In the genomic region with DNA sequence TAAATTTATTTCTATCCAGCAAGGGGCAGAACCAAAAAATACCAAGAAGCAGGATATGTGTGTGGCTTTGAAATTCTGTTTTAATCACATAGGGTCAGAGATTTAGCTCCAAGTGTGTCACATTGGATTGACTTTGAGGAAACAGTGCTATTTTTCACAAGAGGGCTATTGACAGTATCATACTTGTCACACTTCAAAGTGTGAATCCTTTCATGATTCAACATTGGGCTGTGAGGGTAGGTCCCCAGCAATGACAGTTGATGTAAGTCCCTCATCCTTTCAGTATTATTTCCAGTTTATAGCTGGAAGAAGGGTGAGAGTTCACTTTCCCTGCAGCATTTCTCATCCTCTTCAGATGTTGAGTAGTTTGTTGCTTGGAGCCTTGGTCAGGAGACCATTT, we compare ENCODE assay signal across 22 cellular contexts. TPM values are rescaled to one million over a fixed set of nuclear protein-coding genes. Genes with fewer than 3 reads are reported as not detected.
DNase-seq lines count a peak whose midpoint lies in the region; ATAC-seq and TF ChIP-seq lines count a peak whose summit lies in the region.
"Had no signal": no experiment of that assay in that cellular context is flagged by ENCODE, and none has a peak within 500 bp of the region (broad histone marks: within the 10 kb centered on the region; RNA-seq: fewer than 3 reads in every experiment).

No MANE protein-coding gene starts in this region.

- no peak for TF ChIP-seq CTCF in heart left ventricle (IDR thresholded peaks at IDR 0.05)
- TF ChIP-seq CTCF in glutamatergic neuron (IDR thresholded peaks at IDR 0.05; ENCODE audit: partially characterized antibody, unreplicated experiment): no peak

- no peak overlapping the region for H3K4me3 ChIP-seq in right cardiac atrium (ENCODE audit: low read length)
- no peak overlapping the region for H3K4me3 ChIP-seq in heart left ventricle

- POLR2A ChIA-PET in activated CD4-positive, alpha-beta T cell treated with anti-CD3 and anti-CD28 coated beads for 36 hours (lab: Charles Lee): interaction anchor here (0.5 to 1.2 kb wide), 3 partner anchors 11 to 15 kb away, joined by 3 to 4 read pairs (median 3); no protein-coding TSS in a partner anchor

- H3K36me3 Mint-ChIP-seq in activated CD4-positive, alpha-beta T cell treated with anti-CD3 and anti-CD28 coated beads for 36 hours (ENCODE audit: low read depth): peaks cover 8% of the 10 kb centered on the region
- no peaks in the 10 kb centered on the region for H3K36me3 Mint-ChIP-seq in glutamatergic neuron (ENCODE audit: unreplicated experiment)

- CTCF ChIA-PET in activated CD4-positive, alpha-beta T cell treated with anti-CD3 and anti-CD28 coated beads for 36 hours (lab: Charles Lee): interaction anchor here (1.0 to 1.4 kb wide), 2 partner anchors 12 to 217 kb away, joined by 3 to 4 read pairs; no protein-coding TSS in a partner anchor

- H3K27me3 ChIP-seq in right cardiac atrium (ENCODE audit: control insufficient read depth, insufficient read depth) (no peaks in the 10 kb centered on the region), heart left ventricle (no peaks in the 10 kb centered on the region)

- no peaks in the 10 kb centered on the region for H3K9me3 Mint-ChIP-seq in activated CD4-positive, alpha-beta T cell treated with anti-CD3 and anti-CD28 coated beads for 36 hours (ENCODE audit: low read depth)
- peaks cover 9% of the 10 kb centered on the region for H3K9me3 Mint-ChIP-seq in glutamatergic neuron (ENCODE audit: unreplicated experiment)
- H3K9me3 Mint-ChIP-seq: CD14-positive monocyte, HFFc6 had no signal

- intact Hi-C loops in activated CD4-positive, alpha-beta T cell treated with anti-CD3 and anti-CD28 coated beads for 36 hours (cut with DNase I, micrococcal nuclease): loop anchor here in 1 of 2 experiments (5.0 kb wide), 3 partner anchors 126 to 199 kb away; no protein-coding TSS in a partner anchor
- intact Hi-C loops in right cardiac atrium (cut with DNase I): no loop called here
- intact Hi-C loops in heart left ventricle (cut with DNase I): no loop called here

- H3K27ac ChIP-seq in right cardiac atrium (ENCODE audit: low read length) (no peak overlapping the region), heart left ventricle (no peak overlapping the region)
- H3K27ac ChIP-seq: 22Rv1 had no signal

- peak; percentile 34 for DNase-seq in activated CD4-positive, alpha-beta T cell treated with anti-CD3 and anti-CD28 coated beads for 36 hours
- DNase-seq in activated CD4-positive, alpha-beta T cell treated with anti-CD3 and anti-CD28 coated beads for 1 hour: no peak
- DNase-seq in right cardiac atrium (no peak), heart left ventricle (no peak), glutamatergic neuron (no peak), NCI-H446 (lab: John Stamatoyannopoulos, UW) (no peak), kidney tubule cell (ENCODE audit: low spot score) (no peak)
- DNase-seq: AML-193; DMS79 treated with DMSO at 0.1 percent for 48 hours; HFFc6; Karpas-422; MM.1S; NCI-H1092 treated with DMSO at 0.1 percent for 48 hours; NCI-H146; NCI-H2029 treated with DMSO at 0.1 percent for 48 hours; NCI-H2171; NCI-H69; NK-92 treated with Interleukin-12 subunit alpha and Interleukin-12 subunit beta, amount 100 ng/mL, for 24 hours had no signal

- peak; percentile 43 for ATAC-seq in activated CD4-positive, alpha-beta T cell treated with anti-CD3 and anti-CD28 coated beads for 36 hours
- ATAC-seq in right cardiac atrium: peak; percentile 28 to 52
- ATAC-seq in heart left ventricle: no peak
- ATAC-seq in GM21528 (IDR thresholded peaks at IDR 0.05; ENCODE audit: low FRiP score, unreplicated experiment): no peak
- ATAC-seq: Right ventricle myocardium inferior had no signal

- H3K36me3 ChIP-seq in heart left ventricle: no peaks in the 10 kb centered on the region

- no peak overlapping the region for H3K4me3 Mint-ChIP-seq in activated CD4-positive, alpha-beta T cell treated with anti-CD3 and anti-CD28 coated beads for 36 hours
- H3K4me3 Mint-ChIP-seq in glutamatergic neuron (ENCODE audit: unreplicated experiment): peak overlapping the region; percentile 63
- H3K4me3 Mint-ChIP-seq: CD14-positive monocyte, HFFc6 had no signal

- H3K27me3 Mint-ChIP-seq in activated CD4-positive, alpha-beta T cell treated with anti-CD3 and anti-CD28 coated beads for 36 hours: no peaks in the 10 kb centered on the region
- H3K27me3 Mint-ChIP-seq in glutamatergic neuron (ENCODE audit: unreplicated experiment): peaks cover 8% of the 10 kb centered on the region

- peaks cover 81% of the 10 kb centered on the region for H3K4me1 Mint-ChIP-seq in activated CD4-positive, alpha-beta T cell treated with anti-CD3 and anti-CD28 coated beads for 36 hours
- peaks cover 58% of the 10 kb centered on the region for H3K4me1 Mint-ChIP-seq in glutamatergic neuron (ENCODE audit: low read depth, unreplicated experiment)

- TF ChIP-seq POLR2A in heart left ventricle (IDR thresholded peaks at IDR 0.05): no peak

- H3K27ac Mint-ChIP-seq in activated CD4-positive, alpha-beta T cell treated with anti-CD3 and anti-CD28 coated beads for 36 hours: peak overlapping the region; percentile 37
- no peak overlapping the region for H3K27ac Mint-ChIP-seq in glutamatergic neuron (ENCODE audit: unreplicated experiment)
- H3K27ac Mint-ChIP-seq: HFFc6 had no signal

- no peaks in the 10 kb centered on the region for H3K9me3 ChIP-seq in right cardiac atrium (ENCODE audit: control insufficient read depth, low read length)
- no peaks in the 10 kb centered on the region for H3K9me3 ChIP-seq in heart left ventricle

- H3K4me1 ChIP-seq in right cardiac atrium (ENCODE audit: control insufficient read depth, insufficient read depth, low read length): peaks cover 18% of the 10 kb centered on the region
- H3K4me1 ChIP-seq in heart left ventricle: peaks cover 13 to 92% (median 76%) of the 10 kb centered on the region in 12 donors

RNA-seq across cellular contexts. Expression of gene CCNY, which starts 7.4 kb away (rescaled TPM):
- 10 to 100 TPM; 49.4 to 54.0 TPM for total RNA-seq in activated CD4-positive, alpha-beta T cell treated with anti-CD3 and anti-CD28 coated beads for 36 hours
- total RNA-seq in right cardiac atrium (10 to 100 TPM; 63.7 to 72.1 (median 66.8) TPM), heart left ventricle (100 to 1,000 TPM in 1 of 9 donors, 10 to 100 TPM in 8; 39.7 to 106 (median 81.6) TPM), glutamatergic neuron (ENCODE audit: unreplicated experiment) (219 TPM)
- polyA plus RNA-seq in right cardiac atrium (27.7 TPM), heart left ventricle (10 to 100 TPM; 26.4 to 38.6 TPM)

Comparison
In these comparisons a context has a peak if more than half of its experiments do, and no peak if none do; other contexts are left out.
1. ATAC-seq: peak in activated CD4-positive, alpha-beta T cell treated with anti-CD3 and anti-CD28 coated beads for 36 hours (single experiment) and right cardiac atrium (2 of 2); none in heart left ventricle (0 of 4) and GM21528 (single experiment).